In the genomic region with DNA sequence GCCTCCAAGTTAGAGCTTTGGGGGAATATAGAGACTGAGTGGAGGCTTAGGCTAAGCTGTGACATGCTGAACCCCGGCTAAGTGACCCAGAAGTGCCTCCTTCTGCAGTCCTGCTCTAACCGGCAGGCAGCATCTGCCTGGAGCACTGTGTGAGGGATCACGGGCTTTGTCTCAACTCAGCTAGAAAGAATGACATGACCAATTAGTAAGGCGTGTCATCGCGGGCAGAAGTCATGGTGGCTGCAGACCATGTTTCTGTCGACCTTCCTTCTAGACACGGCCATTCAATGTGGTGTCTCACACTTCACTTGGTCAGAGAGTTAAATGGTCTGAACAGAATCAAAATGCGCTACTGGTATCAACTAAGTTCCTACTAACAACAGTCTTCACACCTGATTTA, we compare ENCODE assay signal across 32 cellular contexts. TPM values are rescaled to one million over a fixed set of nuclear protein-coding genes. Genes with fewer than 3 reads are reported as not detected.
"Had no signal": no experiment of that assay in that cellular context is flagged by ENCODE, and none has a peak within 500 bp of the region (broad histone marks: within the 10 kb centered on the region; RNA-seq: fewer than 3 reads in every experiment).

No MANE protein-coding gene starts in this region.

- H3K27ac ChIP-seq: colonic mucosa, dorsolateral prefrontal cortex, esophagus squamous epithelium, heart right ventricle, lower lobe of right lung, thyroid gland had no signal

- H3K4me1 ChIP-seq: colonic mucosa, esophagus squamous epithelium, heart right ventricle, lower lobe of right lung, thyroid gland had no signal

- ATAC-seq: activated CD8-positive, alpha-beta memory T cell treated with anti-CD3 and anti-CD28 coated beads, Interleukin-2, amount 10 ng/mL, durations not matched to agents 7 days and 5 days; activated CD8-positive, alpha-beta T cell treated with anti-CD3 and anti-CD28 coated beads for 36 hours; activated naive CD8-positive, alpha-beta T cell treated with anti-CD3 and anti-CD28 coated beads, Interleukin-2, amount 50 U/mL, for 24 hours; effector memory CD8-positive, alpha-beta T cell; heart right ventricle; left lobe of liver; lower lobe of right lung; mucosa of descending colon; naive thymus-derived CD4-positive, alpha-beta T cell; stimulated activated naive CD8-positive, alpha-beta T cell treated with anti-CD3 and anti-CD28 coated beads, Interleukin-15, Interleukin-2, amounts not matched to agents 100 U/mL and 50 U/mL, for 24 hours; T-cell had no signal

- H3K27me3 Mint-ChIP-seq: activated CD8-positive, alpha-beta memory T cell treated with anti-CD3 and anti-CD28 coated beads, Interleukin-2, amount 10 ng/mL, durations not matched to agents 7 days and 5 days; activated CD8-positive, alpha-beta T cell treated with anti-CD3 and anti-CD28 coated beads for 36 hours; activated naive CD8-positive, alpha-beta T cell treated with anti-CD3 and anti-CD28 coated beads, Interleukin-2, amount 50 U/mL, for 24 hours; brain; effector memory CD8-positive, alpha-beta T cell; naive thymus-derived CD4-positive, alpha-beta T cell; T-cell had no signal

- H3K36me3 ChIP-seq: colonic mucosa had no signal

- H3K9me3 Mint-ChIP-seq: activated CD8-positive, alpha-beta T cell treated with anti-CD3 and anti-CD28 coated beads for 36 hours; activated naive CD8-positive, alpha-beta T cell treated with anti-CD3 and anti-CD28 coated beads, Interleukin-2, amount 50 U/mL, for 24 hours; brain; effector memory CD8-positive, alpha-beta T cell; naive thymus-derived CD4-positive, alpha-beta T cell; neural crest cell; T-cell had no signal

- FAIRE-seq: endothelial cell of umbilical vein had no signal

- H3K4me3 ChIP-seq: colonic mucosa, dorsolateral prefrontal cortex, esophagus squamous epithelium, heart right ventricle, lower lobe of right lung, mucosa of descending colon, thyroid gland had no signal

- H3K9me2 ChIP-seq: SK-N-SH had no signal

- H3K9ac ChIP-seq: SK-N-SH had no signal

- H3K4me1 Mint-ChIP-seq: activated CD8-positive, alpha-beta memory T cell treated with anti-CD3 and anti-CD28 coated beads, Interleukin-2, amount 10 ng/mL, durations not matched to agents 7 days and 5 days; activated naive CD8-positive, alpha-beta T cell treated with anti-CD3 and anti-CD28 coated beads, Interleukin-2, amount 50 U/mL, for 24 hours had no signal

- H3K9me3 ChIP-seq: colonic mucosa, esophagus squamous epithelium, heart right ventricle, lower lobe of right lung, mucosa of descending colon, SK-N-SH, thyroid gland had no signal

- H3K4me2 ChIP-seq: SK-N-SH had no signal

- DNase-seq: activated CD4-positive, alpha-beta T cell treated with anti-CD3 and anti-CD28 coated beads for 48 hours; activated CD4-positive, CD25-positive, alpha-beta regulatory T cell; activated CD8-positive, alpha-beta memory T cell treated with anti-CD3 and anti-CD28 coated beads, Interleukin-2, amount 10 ng/mL, durations not matched to agents 7 days and 5 days; activated CD8-positive, alpha-beta T cell treated with anti-CD3 and anti-CD28 coated beads for 36 hours; activated gamma-delta T cell; activated naive CD4-positive, alpha-beta T cell treated with anti-CD3 and anti-CD28 coated beads, Interleukin-2, amount 50 U/mL, for 16 hours; activated naive CD8-positive, alpha-beta T cell treated with anti-CD3 and anti-CD28 coated beads, Interleukin-2, amount 50 U/mL, for 24 hours; activated T-cell treated with anti-CD3 and anti-CD28 coated beads for 4 hours; anterior cingulate cortex; central memory CD4-positive, alpha-beta T cell; colonic mucosa; dorsolateral prefrontal cortex; effector memory CD8-positive, alpha-beta T cell; esophagus squamous epithelium; heart right ventricle; lower lobe of right lung; mesendoderm; mucosa of descending colon; naive thymus-derived CD4-positive, alpha-beta T cell; occipital lobe; SK-N-SH; stimulated activated CD4-positive, alpha-beta T cell treated with anti-CD3 and anti-CD28 coated beads, Interleukin-4, amount 100 ng/mL, for 24 hours; stimulated activated naive CD8-positive, alpha-beta T cell treated with anti-CD3 and anti-CD28 coated beads, Interleukin-15, Interleukin-2, amounts not matched to agents 100 U/mL and 50 U/mL, for 24 hours; substantia nigra; T-cell; T-helper 9 cell; thyroid gland had no signal

- H3K4me3 Mint-ChIP-seq: activated CD8-positive, alpha-beta memory T cell treated with anti-CD3 and anti-CD28 coated beads, Interleukin-2, amount 10 ng/mL, durations not matched to agents 7 days and 5 days; activated CD8-positive, alpha-beta T cell treated with anti-CD3 and anti-CD28 coated beads for 36 hours; activated naive CD8-positive, alpha-beta T cell treated with anti-CD3 and anti-CD28 coated beads, Interleukin-2, amount 50 U/mL, for 24 hours; brain; effector memory CD8-positive, alpha-beta T cell; naive thymus-derived CD4-positive, alpha-beta T cell; neural crest cell; T-cell had no signal

- H3K27ac Mint-ChIP-seq: activated CD8-positive, alpha-beta memory T cell treated with anti-CD3 and anti-CD28 coated beads, Interleukin-2, amount 10 ng/mL, durations not matched to agents 7 days and 5 days; activated CD8-positive, alpha-beta T cell treated with anti-CD3 and anti-CD28 coated beads for 36 hours; activated naive CD8-positive, alpha-beta T cell treated with anti-CD3 and anti-CD28 coated beads, Interleukin-2, amount 50 U/mL, for 24 hours; naive thymus-derived CD4-positive, alpha-beta T cell; T-cell had no signal

- H3K27me3 ChIP-seq: colonic mucosa, dorsolateral prefrontal cortex, esophagus squamous epithelium, heart right ventricle, thyroid gland had no signal

RNA-seq across cellular contexts. Expression of gene HUS1B, which starts 35.0 kb away (rescaled TPM):
- total RNA-seq: kidney epithelial cell had no signal
